ENCODE assay signal across 11 cellular contexts in genomic region chr7:27162930-27163775, GRCh38. TPM values are rescaled to one million over a fixed set of nuclear protein-coding genes. Genes with fewer than 3 reads are reported as not detected.
DNase-seq lines count a peak whose midpoint lies in the region; TF ChIP-seq lines count a peak whose summit lies in the region.
"Had no signal": no experiment of that assay in that cellular context is flagged by ENCODE, and none has a peak within 500 bp of the region (broad histone marks: within the 10 kb centered on the region; RNA-seq: fewer than 3 reads in every experiment).

No MANE protein-coding gene starts in this region.

- H3K4me3 Mint-ChIP-seq in mesothelial cell of epicardium (peak overlapping the region; percentile 65), glutamatergic neuron (ENCODE audit: unreplicated experiment) (no peak overlapping the region)

- H3K27ac ChIP-seq in VCaP = peak overlapping the region; percentile 99
- peak overlapping the region; percentile 95 to 99 (median 98) for H3K27ac ChIP-seq in transverse colon

- H3K36me3 Mint-ChIP-seq in mesothelial cell of epicardium (peaks cover 3% of the 10 kb centered on the region), glutamatergic neuron (ENCODE audit: unreplicated experiment) (peaks cover 9% of the 10 kb centered on the region)

- TF ChIP-seq CTCF in VCaP (conservative IDR thresholded peaks at IDR 0.05) (no peak), mesothelial cell of epicardium (IDR thresholded peaks at IDR 0.05; ENCODE audit: unreplicated experiment) (no peak), transverse colon (IDR thresholded peaks at IDR 0.05) (no peak), glutamatergic neuron (IDR thresholded peaks at IDR 0.05; ENCODE audit: partially characterized antibody, unreplicated experiment) (no peak)

- no peak for TF ChIP-seq POLR2A in transverse colon (IDR thresholded peaks at IDR 0.05)

- no peak for TF ChIP-seq EP300 in transverse colon (IDR thresholded peaks at IDR 0.05; ENCODE audit: low read depth)

- peak; percentile 36 for DNase-seq in activated effector memory CD4-positive, alpha-beta T cell treated with anti-CD3 and anti-CD28 coated beads, Interleukin-2, amount 50 U/mL, for 16 hours
- no peak for DNase-seq in activated effector memory CD4-positive, alpha-beta T cell treated with Interleukin-2 at 50 U/mL for 16 hours
- DNase-seq in mesothelial cell of epicardium (ENCODE audit: low spot score in 2 of 2, unreplicated experiment in 2 of 2) (no peak), transverse colon (peak; percentile 10), glutamatergic neuron (no peak), MV-4-11 (lab: John Stamatoyannopoulos, UW) (no peak), ureter (ENCODE audit: low spot score) (no peak)
- DNase-seq: kidney glomerular epithelial cell, NCI-H82, SW 1271 had no signal

- H3K27ac Mint-ChIP-seq in mesothelial cell of epicardium (peak overlapping the region; percentile 78), glutamatergic neuron (ENCODE audit: unreplicated experiment) (no peak overlapping the region)

- WGBS in transverse colon (ENCODE audit: low coverage in 1 of 2), 2 donors = 7 to 23% methylated on average over 7 to 14 of the region's 14 CpGs

- H3K36me3 ChIP-seq in transverse colon = no peaks in the 10 kb centered on the region

- peaks cover 89% of the 10 kb centered on the region for H3K27me3 Mint-ChIP-seq in mesothelial cell of epicardium (ENCODE audit: low read depth)
- peaks cover 41% of the 10 kb centered on the region for H3K27me3 Mint-ChIP-seq in glutamatergic neuron (ENCODE audit: unreplicated experiment)

- no peaks in the 10 kb centered on the region for H3K9me3 ChIP-seq in transverse colon

- in situ Hi-C loops in transverse colon (cut with MboI; ENCODE audit: low pct_ligation_motif_present in 1 of 4, low pct_unique_long_range_greater_than_20kb in 1 of 4, low sequenced_read_pairs in 3 of 4) = loop anchor here in 3 of 4 donors (25.0 kb wide), 3 partner anchors 801 to 1301 kb away; no protein-coding TSS in a partner anchor

- H3K27me3 ChIP-seq in transverse colon = peaks cover 26% of the 10 kb centered on the region

- intact Hi-C loops in transverse colon (cut with DNase I; ENCODE audit: low total_unique reads) = loop anchor here (10.0 kb wide), 1 partner anchor 1308 kb away; no protein-coding TSS in a partner anchor

- H3K9me3 Mint-ChIP-seq in mesothelial cell of epicardium (no peaks in the 10 kb centered on the region), glutamatergic neuron (ENCODE audit: unreplicated experiment) (peaks cover 22% of the 10 kb centered on the region)

- peaks cover 4 to 34% (median 23%) of the 10 kb centered on the region in 4 donors for H3K4me1 ChIP-seq in transverse colon

- H3K4me3 ChIP-seq in transverse colon = peak overlapping the region; percentile 58 to 82 (median 64)

- peaks cover 54% of the 10 kb centered on the region for H3K4me1 Mint-ChIP-seq in mesothelial cell of epicardium
- H3K4me1 Mint-ChIP-seq in glutamatergic neuron (ENCODE audit: low read depth, unreplicated experiment) = peaks cover 2% of the 10 kb centered on the region

RNA-seq across cellular contexts. Expression of gene HOXA9, which starts 2.2 kb away (rescaled TPM):
- total RNA-seq in mesothelial cell of epicardium (10.8 to 14.5 TPM (median 13.2 TPM) in 3 replicates), transverse colon (100 to 1,000 TPM in 1 of 4 donors, 10 to 100 TPM in 3; 19.5 to 130 (median 50.6) TPM), glutamatergic neuron (ENCODE audit: unreplicated experiment) (not detected), ureter (7.4 TPM)

RNA-seq across cellular contexts. Expression of gene HOXA7, which starts 6.7 kb away (rescaled TPM):
- total RNA-seq in mesothelial cell of epicardium (17.4 to 18.9 TPM (median 17.9 TPM) in 3 replicates), transverse colon (10 to 100 TPM in 3 of 4 donors, 1 to 10 TPM in 1; 7.0 to 22.9 (median 12.8) TPM), glutamatergic neuron (ENCODE audit: unreplicated experiment) (not detected), ureter (6.3 TPM)

RNA-seq across cellular contexts. Expression of gene HOXA3, which starts 10.8 kb away (rescaled TPM):
- total RNA-seq in mesothelial cell of epicardium = 197 to 209 TPM (median 201 TPM) in 3 replicates
- total RNA-seq in transverse colon = 10 to 100 TPM; 14.1 to 27.3 (median 15.7) TPM
- not detected for total RNA-seq in glutamatergic neuron (ENCODE audit: unreplicated experiment)
- 16.0 TPM for total RNA-seq in ureter

RNA-seq across cellular contexts. Expression of gene HOXA10, which starts 11.0 kb away (rescaled TPM):
- 13.1 to 14.4 TPM (median 13.8 TPM) in 3 replicates for total RNA-seq in mesothelial cell of epicardium
- total RNA-seq in transverse colon = 10 to 100 TPM; 19.8 to 68.9 (median 36.4) TPM
- not detected for total RNA-seq in glutamatergic neuron (ENCODE audit: unreplicated experiment)
- total RNA-seq in ureter = 15.3 TPM

RNA-seq across cellular contexts. Expression of gene HOXA6, which starts 15.6 kb away (rescaled TPM):
- 43.7 to 45.6 TPM (median 44.4 TPM) in 3 replicates for total RNA-seq in mesothelial cell of epicardium
- 10 to 100 TPM; 12.9 to 27.8 (median 17.3) TPM for total RNA-seq in transverse colon
- total RNA-seq in glutamatergic neuron (ENCODE audit: unreplicated experiment) = not detected
- total RNA-seq in ureter = 8.5 TPM

Comparison
In these comparisons a context has a peak if more than half of its experiments do, and no peak if none do; other contexts are left out.
1. DNase-seq: peak in activated effector memory CD4-positive, alpha-beta T cell treated with anti-CD3 and anti-CD28 coated beads, Interleukin-2, amount 50 U/mL, for 16 hours (single experiment) and transverse colon (single experiment); none in activated effector memory CD4-positive, alpha-beta T cell treated with Interleukin-2 at 50 U/mL for 16 hours (single experiment), mesothelial cell of epicardium (0 of 2), glutamatergic neuron (single experiment), MV-4-11 (single experiment) and ureter (single experiment).
2. RNA of gene HOXA3, which starts 10.8 kb away (total RNA-seq): 197 to 209 TPM in mesothelial cell of epicardium, 14.1 to 27.3 TPM in transverse colon and 16.0 TPM in ureter (single experiment); not detected in glutamatergic neuron (single experiment); every median in the first group is over 10 times any median in the second.